In the genomic region with DNA sequence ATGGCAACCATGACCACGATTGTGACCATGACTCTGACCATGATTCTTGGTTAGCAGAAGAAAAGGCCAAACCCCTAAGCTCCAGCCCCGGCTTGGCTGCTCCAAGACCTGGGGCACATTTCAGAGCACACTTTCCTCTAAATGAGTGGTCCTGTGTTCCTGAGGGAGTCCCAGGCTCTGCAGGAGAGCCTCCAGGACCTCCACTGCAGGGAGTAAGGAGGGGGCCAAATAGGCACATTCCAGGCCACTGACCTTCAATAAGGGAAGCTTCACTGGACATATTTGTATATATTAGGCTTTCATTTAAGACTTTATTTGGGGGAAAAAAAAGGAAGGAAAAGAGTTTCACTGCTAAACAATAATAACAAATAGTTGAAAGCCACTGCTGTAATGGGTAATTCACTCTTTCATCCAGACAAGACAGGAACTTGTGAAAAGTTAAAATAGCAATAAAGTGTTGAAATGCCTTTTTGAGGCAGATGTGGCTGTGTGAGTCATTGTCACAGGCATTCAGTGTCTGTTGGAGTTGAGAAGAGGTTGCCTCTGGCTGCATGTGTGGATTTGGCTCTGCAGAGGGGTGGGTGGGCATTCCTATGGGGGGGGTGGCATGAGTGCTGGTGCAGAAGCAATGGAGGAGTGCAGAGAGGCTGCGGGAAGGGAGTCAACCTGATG, we compare ENCODE assay signal across 8 cellular contexts.
DNase-seq lines count a peak whose midpoint lies in the region; ATAC-seq and TF ChIP-seq lines count a peak whose summit lies in the region.
"Had no signal": no experiment of that assay in that cellular context is flagged by ENCODE, and none has a peak within 500 bp of the region (broad histone marks: within the 10 kb centered on the region; RNA-seq: fewer than 3 reads in every experiment).

No MANE protein-coding gene starts in this region.

- no peaks in the 10 kb centered on the region for H3K79me2 ChIP-seq in SK-N-SH (ENCODE audit: insufficient read depth)

- peaks cover 8% of the 10 kb centered on the region for H3K36me3 Mint-ChIP-seq in stimulated activated memory B cell treated with anti-CD40 and anti-IgM and Interleukin-4, amounts not matched to agents 10 μg/mL and 1 μg/mL and 100 μg/mL, for 72 hours

- TF ChIP-seq EP300 in SK-N-SH (IDR thresholded peaks at IDR 0.05; ENCODE audit: borderline replicate concordance in 1 of 2, low read depth in 1 of 2, low read length in 1 of 2) (peak in 1 of 2 experiments; percentile 42; a peak in 1 of 4 replicates), gastroesophageal sphincter (IDR thresholded peaks at IDR 0.05) (no peak)

- peak overlapping the region; percentile 36 for H3K27ac Mint-ChIP-seq in stimulated activated memory B cell treated with anti-CD40 and anti-IgM and Interleukin-4, amounts not matched to agents 10 μg/mL and 1 μg/mL and 100 μg/mL, for 72 hours

- no peaks in the 10 kb centered on the region for H3K9me3 ChIP-seq in SK-N-SH
- H3K9me3 ChIP-seq in gastroesophageal sphincter, result peaks cover 0 to 9% (median 0%) of the 10 kb centered on the region in 3 donors

- no peak overlapping the region for H3K4me3 ChIP-seq in HFF-Myc (replicated peaks; ENCODE audit: low read depth, low read length)
- H3K4me3 ChIP-seq in SK-N-SH (ENCODE audit: low read depth in 2 of 2, low read length in 1 of 2), result no peak overlapping the region
- H3K4me3 ChIP-seq in gastroesophageal sphincter, result no peak overlapping the region

- peaks cover 11% of the 10 kb centered on the region for H3F3A ChIP-seq in SK-N-SH (replicated peaks; ENCODE audit: insufficient read depth)

- no peak overlapping the region for H3K4me3 Mint-ChIP-seq in stimulated activated memory B cell treated with anti-CD40 and anti-IgM and Interleukin-4, amounts not matched to agents 10 μg/mL and 1 μg/mL and 100 μg/mL, for 72 hours

- no peaks in the 10 kb centered on the region for H3K27me3 Mint-ChIP-seq in stimulated activated memory B cell treated with anti-CD40 and anti-IgM and Interleukin-4, amounts not matched to agents 10 μg/mL and 1 μg/mL and 100 μg/mL, for 72 hours
- H3K27me3 Mint-ChIP-seq: naive thymus-derived CD8-positive, alpha-beta T cell had no signal

- DNase-seq in HFF-Myc (ENCODE audit: extremely low read depth, low read depth) (peak; percentile 64), SK-N-SH (no peak), NCI-H1092 (lab: John Stamatoyannopoulos, UW) (no peak), HEK293T (ENCODE audit: extremely low spot score) (no peak)
- DNase-seq: naive thymus-derived CD8-positive, alpha-beta T cell had no signal

- H3K27me3 ChIP-seq in SK-N-SH (ENCODE audit: insufficient read depth) (no peaks in the 10 kb centered on the region), gastroesophageal sphincter (no peaks in the 10 kb centered on the region)

- peaks cover 24% of the 10 kb centered on the region for H3K4me1 Mint-ChIP-seq in stimulated activated memory B cell treated with anti-CD40 and anti-IgM and Interleukin-4, amounts not matched to agents 10 μg/mL and 1 μg/mL and 100 μg/mL, for 72 hours

- ATAC-seq in gastroesophageal sphincter (peak; percentile 46), GM18868 (IDR thresholded peaks at IDR 0.05; ENCODE audit: unreplicated experiment) (no peak)
- no peak for ATAC-seq in stimulated activated memory B cell treated with anti-CD40 and anti-IgM and Interleukin-4, amounts not matched to agents 10 μg/mL and 1 μg/mL and 100 μg/mL, for 72 hours
- ATAC-seq: naive thymus-derived CD8-positive, alpha-beta T cell had no signal

- H3K36me3 ChIP-seq in SK-N-SH (replicated peaks in 1 of 2; ENCODE audit: control insufficient read depth in 1 of 2, insufficient read depth in 2 of 2, low read length in 1 of 2) (no peaks in the 10 kb centered on the region), gastroesophageal sphincter (peaks cover 0 to 96% of the 10 kb centered on the region in 2 donors)

- H3K27ac ChIP-seq in SK-N-SH (ENCODE audit: low read depth in 2 of 2, low read length in 1 of 2), result peak overlapping the region in 1 of 2 experiments; percentile 78; a peak in 3 of 4 replicates
- peak overlapping the region in 1 of 4 donors; percentile 48 for H3K27ac ChIP-seq in gastroesophageal sphincter

- no peak for TF ChIP-seq CTCF in HFF-Myc (IDR thresholded peaks at IDR 0.05; ENCODE audit: low read depth, low read length, missing control alignments)
- TF ChIP-seq CTCF in SK-N-SH (IDR thresholded peaks at IDR 0.05), result no peak
- no peak for TF ChIP-seq CTCF in gastroesophageal sphincter (IDR thresholded peaks at IDR 0.05)

- POLR2A ChIA-PET in SK-N-SH (lab: Yijun Ruan, JAX) (no interaction called here), HEK293T (lab: Yijun Ruan, JAX) (interaction anchor here (1.3 kb wide), 1 partner anchor 10 kb away, joined by 3 read pairs; no protein-coding TSS in a partner anchor)

- H3K4me1 ChIP-seq in SK-N-SH (ENCODE audit: control insufficient read depth in 1 of 2, insufficient read depth in 2 of 2, low read depth in 1 of 2, low read length in 1 of 2) (peaks cover 0 to 21% of the 10 kb centered on the region in 2 experiments; a peak in 2 of 4 replicates), gastroesophageal sphincter (peaks cover 0 to 8% (median 0%) of the 10 kb centered on the region in 3 donors)

- H2AFZ ChIP-seq in SK-N-SH (ENCODE audit: low read depth), result peak overlapping the region; percentile 67; the same call in 1 of the 2 replicates

- peak overlapping the region; percentile 72 for H3K4me2 ChIP-seq in SK-N-SH

- peaks cover 9% of the 10 kb centered on the region for H3K9me3 Mint-ChIP-seq in stimulated activated memory B cell treated with anti-CD40 and anti-IgM and Interleukin-4, amounts not matched to agents 10 μg/mL and 1 μg/mL and 100 μg/mL, for 72 hours

- H3K9ac ChIP-seq in SK-N-SH, result peak overlapping the region; percentile 31; the same call in 1 of the 2 replicates

- TF ChIP-seq POLR2A in gastroesophageal sphincter (IDR thresholded peaks at IDR 0.05), result no peak

- 72% methylated on average over 3 of the region's 3 CpGs for WGBS in SK-N-SH (ENCODE audit: low lambda C conversion rate)
- 69 to 76% methylated on average over 2 to 3 of the region's 3 CpGs for WGBS in gastroesophageal sphincter (ENCODE audit: low coverage in 1 of 2), 2 donors

- H4K20me1 ChIP-seq in SK-N-SH (ENCODE audit: insufficient read depth), result no peaks in the 10 kb centered on the region

- CTCF ChIA-PET in SK-N-SH (lab: Yijun Ruan, JAX) (interaction anchor here (0.6 to 0.8 kb wide), 2 partner anchors 66 to 99 kb away, joined by 3 read pairs; no protein-coding TSS in a partner anchor), HEK293T (lab: Yijun Ruan, JAX) (no interaction called here)

- no peak for TF ChIP-seq RAD21 in SK-N-SH (IDR thresholded peaks at IDR 0.05; ENCODE audit: low read length)

- H3K9me2 ChIP-seq in SK-N-SH, result no peaks in the 10 kb centered on the region

TF ChIP-seq in SK-N-SH, 30 proteins besides CTCF, POLR2A, EP300 and RAD21 (continues in another document):
- TF ChIP-seq FOSL2 (IDR thresholded peaks at IDR 0.05; ENCODE audit: borderline replicate concordance, low read depth), result peak; percentile 67; the same call in 1 of the 2 replicates
- TF ChIP-seq MEF2A (IDR thresholded peaks at IDR 0.05; ENCODE audit: borderline replicate concordance, low read depth), result peak; percentile 30; the same call in 1 of the 2 replicates
- TF ChIP-seq JUND (IDR thresholded peaks at IDR 0.05), result peak; percentile 48
- peak; percentile 61 for TF ChIP-seq TCF12 (IDR thresholded peaks at IDR 0.05)
- TF ChIP-seq, protein P1, sequence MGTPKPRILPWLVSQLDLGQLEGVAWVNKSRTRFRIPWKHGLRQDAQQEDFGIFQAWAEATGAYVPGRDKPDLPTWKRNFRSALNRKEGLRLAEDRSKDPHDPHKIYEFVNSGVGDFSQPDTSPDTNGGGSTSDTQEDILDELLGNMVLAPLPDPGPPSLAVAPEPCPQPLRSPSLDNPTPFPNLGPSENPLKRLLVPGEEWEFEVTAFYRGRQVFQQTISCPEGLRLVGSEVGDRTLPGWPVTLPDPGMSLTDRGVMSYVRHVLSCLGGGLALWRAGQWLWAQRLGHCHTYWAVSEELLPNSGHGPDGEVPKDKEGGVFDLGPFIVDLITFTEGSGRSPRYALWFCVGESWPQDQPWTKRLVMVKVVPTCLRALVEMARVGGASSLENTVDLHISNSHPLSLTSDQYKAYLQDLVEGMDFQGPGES (IDR thresholded peaks at IDR 0.05; ENCODE audit: low read depth, low read length), result no peak

TF ChIP-seq in HEK293T, 16 proteins besides CTCF, POLR2A, EP300 and RAD21:
- TF ChIP-seq SUZ12 (IDR thresholded peaks at IDR 0.05) (no peak), TARDBP (IDR thresholded peaks at IDR 0.05) (no peak), FOXM1 (IDR thresholded peaks at IDR 0.05; ENCODE audit: borderline replicate concordance) (no peak), L3MBTL2 (conservative IDR thresholded peaks at IDR 0.05) (no peak), NFRKB (IDR thresholded peaks at IDR 0.05) (no peak), BHLHE40 (IDR thresholded peaks at IDR 0.05; ENCODE audit: borderline replicate concordance) (no peak), CTBP1 (IDR thresholded peaks at IDR 0.05; ENCODE audit: borderline replicate concordance) (no peak), ARNT (IDR thresholded peaks at IDR 0.05) (no peak), ZNF384 (IDR thresholded peaks at IDR 0.05) (no peak)
